In the genomic region with DNA sequence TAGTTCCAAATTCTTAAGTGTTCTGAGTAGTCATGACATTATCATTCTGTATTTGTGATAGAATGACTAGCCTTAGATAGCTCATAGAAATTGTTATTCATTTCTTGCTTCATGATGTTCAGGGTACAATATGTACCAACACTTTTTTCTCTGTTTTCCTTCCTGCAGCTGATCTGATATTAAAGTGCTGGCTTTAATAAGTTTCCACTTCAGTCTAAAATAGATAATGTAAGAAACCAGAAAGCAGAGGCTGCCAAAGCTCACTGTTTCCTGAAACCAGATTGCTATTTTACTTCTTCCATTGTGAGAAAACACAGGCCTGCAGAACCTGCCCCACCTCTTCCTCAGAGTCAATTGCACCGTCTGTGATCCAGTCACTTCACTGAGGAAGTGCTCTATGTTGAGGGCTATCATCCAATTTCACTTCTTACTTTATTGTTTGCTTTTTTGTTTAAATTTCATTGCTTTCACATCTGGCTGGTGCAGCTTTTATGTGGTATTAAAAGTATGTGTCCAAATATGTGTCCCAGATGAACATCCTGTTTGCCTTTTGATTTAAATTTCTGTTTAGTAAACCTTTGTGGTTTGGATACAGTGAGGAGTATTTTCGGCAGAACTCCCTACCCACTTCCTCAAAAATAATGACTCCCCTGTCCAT, we compare ENCODE assay signal across 1 cellular context.
TF ChIP-seq lines count a peak whose summit lies in the region.

No MANE protein-coding gene starts in this region.

TF ChIP-seq in WTC11, 78 proteins besides CTCF, POLR2A, EP300 and RAD21 (continued from another document):
- TF ChIP-seq AFF4 (CRISPR knock-in tag; IDR thresholded peaks at IDR 0.05; ENCODE audit: borderline replicate concordance) (no peak), CREB1 (CRISPR knock-in tag; IDR thresholded peaks at IDR 0.05) (no peak), TEAD1 (CRISPR knock-in tag; IDR thresholded peaks at IDR 0.05) (no peak), EMX1 (CRISPR knock-in tag; IDR thresholded peaks at IDR 0.05) (no peak), ZMAT4 (CRISPR knock-in tag; IDR thresholded peaks at IDR 0.05) (no peak), CBFB (CRISPR knock-in tag; IDR thresholded peaks at IDR 0.05; ENCODE audit: low read depth) (no peak), NFYB (CRISPR knock-in tag; conservative IDR thresholded peaks at IDR 0.05; ENCODE audit: low read depth) (no peak), NR1H2 (CRISPR knock-in tag; IDR thresholded peaks at IDR 0.05) (no peak)
- TF ChIP-seq, protein P1, sequence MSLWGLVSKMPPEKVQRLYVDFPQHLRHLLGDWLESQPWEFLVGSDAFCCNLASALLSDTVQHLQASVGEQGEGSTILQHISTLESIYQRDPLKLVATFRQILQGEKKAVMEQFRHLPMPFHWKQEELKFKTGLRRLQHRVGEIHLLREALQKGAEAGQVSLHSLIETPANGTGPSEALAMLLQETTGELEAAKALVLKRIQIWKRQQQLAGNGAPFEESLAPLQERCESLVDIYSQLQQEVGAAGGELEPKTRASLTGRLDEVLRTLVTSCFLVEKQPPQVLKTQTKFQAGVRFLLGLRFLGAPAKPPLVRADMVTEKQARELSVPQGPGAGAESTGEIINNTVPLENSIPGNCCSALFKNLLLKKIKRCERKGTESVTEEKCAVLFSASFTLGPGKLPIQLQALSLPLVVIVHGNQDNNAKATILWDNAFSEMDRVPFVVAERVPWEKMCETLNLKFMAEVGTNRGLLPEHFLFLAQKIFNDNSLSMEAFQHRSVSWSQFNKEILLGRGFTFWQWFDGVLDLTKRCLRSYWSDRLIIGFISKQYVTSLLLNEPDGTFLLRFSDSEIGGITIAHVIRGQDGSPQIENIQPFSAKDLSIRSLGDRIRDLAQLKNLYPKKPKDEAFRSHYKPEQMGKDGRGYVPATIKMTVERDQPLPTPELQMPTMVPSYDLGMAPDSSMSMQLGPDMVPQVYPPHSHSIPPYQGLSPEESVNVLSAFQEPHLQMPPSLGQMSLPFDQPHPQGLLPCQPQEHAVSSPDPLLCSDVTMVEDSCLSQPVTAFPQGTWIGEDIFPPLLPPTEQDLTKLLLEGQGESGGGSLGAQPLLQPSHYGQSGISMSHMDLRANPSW (CRISPR knock-in tag; conservative IDR thresholded peaks at IDR 0.05; ENCODE audit: low read depth), result no peak
